In genomic region chr6:52286798-52287432, GRCh38 we compare ENCODE assay signal across 9 cellular contexts. TPM values are rescaled to one million over a fixed set of nuclear protein-coding genes. Genes with fewer than 3 reads are reported as not detected.
DNase-seq lines count a peak whose midpoint lies in the region; ATAC-seq lines count a peak whose summit lies in the region.
"Had no signal": no experiment of that assay in that cellular context is flagged by ENCODE, and none has a peak within 500 bp of the region (broad histone marks: within the 10 kb centered on the region; RNA-seq: fewer than 3 reads in every experiment).

No MANE protein-coding gene starts in this region.

- H3K4me1 Mint-ChIP-seq in T-cell: peaks cover 28 to 49% (median 41%) of the 10 kb centered on the region in 3 donors

- peak overlapping the region in 1 of 2 donors; percentile 78 for H3K27ac Mint-ChIP-seq in T-cell

- no peaks in the 10 kb centered on the region for H3K27me3 Mint-ChIP-seq in T-cell

- ATAC-seq in T-cell (replicated peaks in 1 of 4) (no peak), HG02970 (IDR thresholded peaks at IDR 0.05; ENCODE audit: low FRiP score, unreplicated experiment) (no peak)

- peaks cover 13% of the 10 kb centered on the region for H3K36me3 Mint-ChIP-seq in T-cell

- DNase-seq in SIG-M5 treated with dmso at 0.1 percent for 504 hours (lab: John Stamatoyannopoulos, UW; ENCODE audit: unreplicated experiment) (peak; percentile 81), SIG-M5 (lab: John Stamatoyannopoulos, UW) (no peak), NCI-H1436 treated with DMSO at 0.1 percent for 48 hours (lab: John Stamatoyannopoulos, UW) (peak; percentile 53), T-cell (peak in 28 of 34 experiments; percentile 17 to 59 (median 37)), astrocyte of the hippocampus (ENCODE audit: low read depth, low spot score) (peak; percentile 81), iris pigment epithelial cell (ENCODE audit: low read depth) (peak; percentile 76)
- peak; percentile 43 to 51 for DNase-seq in stimulated activated CD4-positive, alpha-beta T cell treated with anti-CD3 and anti-CD28 coated beads, Interleukin-1b, Interleukin-23, amount 100 ng/mL, for 4 hours (ENCODE audit: low read depth in 2 of 2)

- CTCF ChIA-PET in T-cell (lab: Charles Lee): interaction anchor here (0.7 to 4.6 kb wide), 19 partner anchors 9 to 135 kb away, joined by 3 to 91 read pairs (median 8); partner anchors contain the start of gene PAQR8 (in 1 of the 2)

- peak overlapping the region in 2 of 3 donors; percentile 17 to 27 for H3K4me3 Mint-ChIP-seq in T-cell

- H3K9me3 Mint-ChIP-seq in T-cell: no peaks in the 10 kb centered on the region

- POLR2A ChIA-PET in T-cell (lab: Charles Lee): interaction anchor here in 1 of 2 donors (2.1 kb wide), 1 partner anchor 103 kb away, joined by 5 read pairs; no protein-coding TSS in a partner anchor

RNA-seq across cellular contexts. Expression of gene MCM3, which starts 2.4 kb away (rescaled TPM):
- 10 to 100 TPM; 22.9 to 52.1 (median 47.5) TPM for total RNA-seq in T-cell

RNA-seq across cellular contexts. Expression of gene IL17F, which starts 42.6 kb away (rescaled TPM):
- total RNA-seq in T-cell: not detected
- total RNA-seq: lower leg skin had no signal
